29 cellular contexts compared by ENCODE assay signal in the genomic region with DNA sequence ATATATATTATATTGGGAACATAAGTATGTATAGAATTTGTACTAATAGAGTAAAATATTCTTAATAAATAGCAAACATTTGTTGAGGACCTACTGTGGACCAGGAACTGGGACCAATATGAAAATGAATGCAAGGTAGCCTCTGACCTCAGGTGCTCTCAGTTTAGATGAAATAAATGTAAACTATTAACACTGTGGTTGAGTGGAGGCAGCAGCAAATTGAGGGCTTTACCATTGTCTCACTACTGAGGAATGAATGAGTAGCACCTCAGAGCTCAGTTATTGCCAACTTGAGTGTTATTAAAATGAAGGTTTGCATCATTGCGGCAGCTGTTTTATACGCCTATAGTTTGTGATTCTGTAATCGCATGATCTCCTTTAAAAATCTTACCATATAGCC.
DNase-seq lines count a peak whose midpoint lies in the region; ATAC-seq lines count a peak whose summit lies in the region.
"Had no signal": no experiment of that assay in that cellular context is flagged by ENCODE, and none has a peak within 500 bp of the region (broad histone marks: within the 10 kb centered on the region; RNA-seq: fewer than 3 reads in every experiment).

No MANE protein-coding gene starts in this region.

- H3K27me3 Mint-ChIP-seq in IgD-negative memory B cell, result no peaks in the 10 kb centered on the region
- H3K27me3 Mint-ChIP-seq: CD4-positive, CD25-positive, alpha-beta regulatory T cell; effector memory CD8-positive, alpha-beta T cell; stimulated activated naive CD8-positive, alpha-beta T cell treated with anti-CD3 and anti-CD28 coated beads, Interleukin-15, amount 100 ng/mL, for 72 hours had no signal

- ATAC-seq in GM19438 (IDR thresholded peaks at IDR 0.05; ENCODE audit: low read depth, unreplicated experiment), result peak; percentile 35
- peak; percentile 64 for ATAC-seq in HG02981 (IDR thresholded peaks at IDR 0.05; ENCODE audit: unreplicated experiment)
- ATAC-seq in stimulated activated naive CD8-positive, alpha-beta T cell treated with anti-CD3 and anti-CD28 coated beads, Interleukin-15, Interleukin-2, amounts not matched to agents 100 U/mL and 50 U/mL, for 24 hours, result no peak
- ATAC-seq: activated T-cell treated with anti-CD3 and anti-CD28 coated beads, Interleukin-2, amount 50 U/mL, for 4 hours; effector memory CD8-positive, alpha-beta T cell; esophagus mucosa; Right ventricle myocardium inferior; stimulated activated naive CD8-positive, alpha-beta T cell treated with anti-CD3 and anti-CD28 coated beads, Interleukin-15, amount 100 ng/mL, for 72 hours had no signal

- H3K27ac Mint-ChIP-seq in IgD-negative memory B cell, result peak overlapping the region; percentile 88 to 98 (median 93)
- H3K27ac Mint-ChIP-seq: effector memory CD8-positive, alpha-beta T cell; stimulated activated naive CD8-positive, alpha-beta T cell treated with anti-CD3 and anti-CD28 coated beads, Interleukin-15, amount 100 ng/mL, for 72 hours had no signal

- DNase-seq in renal cortical epithelial cell (ENCODE audit: low read depth) (peak; percentile 7), T-helper 9 cell (no peak), CD1c-positive myeloid dendritic cell (ENCODE audit: extremely low spot score) (no peak), globus pallidus (ENCODE audit: low spot score) (no peak)
- DNase-seq in stimulated activated naive CD8-positive, alpha-beta T cell treated with anti-CD3 and anti-CD28 coated beads, Interleukin-15, Interleukin-2, amounts not matched to agents 100 U/mL and 50 U/mL, for 24 hours, result no peak
- DNase-seq: activated CD4-positive, CD25-positive, alpha-beta regulatory T cell treated with anti-CD3 and anti-CD28 coated beads, Interleukin-2, amount 50 U/mL, for 72 hours; activated CD8-positive, alpha-beta memory T cell treated with anti-CD3 and anti-CD28 coated beads for 24 hours; activated naive CD4-positive, alpha-beta T cell; activated T-cell treated with anti-CD3 and anti-CD28 coated beads, Interleukin-2, amount 50 U/mL, for 4 hours; amniotic stem cell; CD4-positive, CD25-positive, alpha-beta regulatory T cell; colonic mucosa; effector memory CD8-positive, alpha-beta T cell; foreskin melanocyte; H7; hippocampal formation; Karpas-422; NCI-H1048; NCI-H187 treated with DMSO at 0.1 percent for 48 hours; NCI-H2227 treated with DMSO at 0.1 percent for 48 hours; NCI-H748 treated with DMSO at 0.1 percent for 48 hours; stimulated activated CD4-positive, alpha-beta T cell treated with anti-CD3 and anti-CD28 coated beads, Interleukin-2, amount 100 ng/mL, for 24 hours; stimulated activated naive CD8-positive, alpha-beta T cell treated with anti-CD3 and anti-CD28 coated beads, Interleukin-15, amount 100 ng/mL, for 72 hours; tibial artery had no signal

- H3K9me3 Mint-ChIP-seq in IgD-negative memory B cell, result no peaks in the 10 kb centered on the region

- H3K4me1 Mint-ChIP-seq in IgD-negative memory B cell, result peaks cover 57 to 74% (median 67%) of the 10 kb centered on the region in 3 donors
- H3K4me1 Mint-ChIP-seq: stimulated activated naive CD8-positive, alpha-beta T cell treated with anti-CD3 and anti-CD28 coated beads, Interleukin-15, amount 100 ng/mL, for 72 hours had no signal

- H3K36me3 Mint-ChIP-seq in IgD-negative memory B cell, result peaks cover 4% of the 10 kb centered on the region

- peak overlapping the region in 2 of 4 donors; percentile 74 to 90 for H3K4me3 Mint-ChIP-seq in IgD-negative memory B cell
- H3K4me3 Mint-ChIP-seq: activated T-cell treated with anti-CD3 and anti-CD28 coated beads, Interleukin-2, amount 50 U/mL, for 4 hours; effector memory CD8-positive, alpha-beta T cell; stimulated activated naive CD8-positive, alpha-beta T cell treated with anti-CD3 and anti-CD28 coated beads, Interleukin-15, amount 100 ng/mL, for 72 hours had no signal
